In the genomic region with DNA sequence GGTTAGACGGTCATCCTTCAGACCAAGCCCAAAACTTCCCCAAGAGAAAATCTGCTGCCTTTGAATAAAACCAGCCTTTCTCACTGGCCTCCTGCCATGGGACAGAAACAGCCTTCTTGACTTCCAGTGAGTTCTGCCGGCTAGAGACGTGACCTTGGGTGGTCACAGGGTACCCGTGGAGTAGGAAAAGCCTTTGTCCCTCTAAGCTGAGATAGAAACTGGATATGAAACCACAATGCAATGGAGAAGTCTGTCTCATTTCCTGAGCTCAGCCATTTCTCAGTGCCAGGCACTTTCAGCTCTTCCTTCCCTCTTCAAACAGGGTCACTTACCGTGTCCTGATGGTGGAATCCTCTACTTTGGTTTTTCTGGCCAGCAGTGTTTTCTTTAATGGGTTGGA, we compare ENCODE assay signal across 2 cellular contexts.
TF ChIP-seq lines count a peak whose summit lies in the region.

No MANE protein-coding gene starts in this region.

TF ChIP-seq in SK-N-SH, 30 proteins besides CTCF, POLR2A, EP300 and RAD21 (continued from another document):
- TF ChIP-seq, protein P1, sequence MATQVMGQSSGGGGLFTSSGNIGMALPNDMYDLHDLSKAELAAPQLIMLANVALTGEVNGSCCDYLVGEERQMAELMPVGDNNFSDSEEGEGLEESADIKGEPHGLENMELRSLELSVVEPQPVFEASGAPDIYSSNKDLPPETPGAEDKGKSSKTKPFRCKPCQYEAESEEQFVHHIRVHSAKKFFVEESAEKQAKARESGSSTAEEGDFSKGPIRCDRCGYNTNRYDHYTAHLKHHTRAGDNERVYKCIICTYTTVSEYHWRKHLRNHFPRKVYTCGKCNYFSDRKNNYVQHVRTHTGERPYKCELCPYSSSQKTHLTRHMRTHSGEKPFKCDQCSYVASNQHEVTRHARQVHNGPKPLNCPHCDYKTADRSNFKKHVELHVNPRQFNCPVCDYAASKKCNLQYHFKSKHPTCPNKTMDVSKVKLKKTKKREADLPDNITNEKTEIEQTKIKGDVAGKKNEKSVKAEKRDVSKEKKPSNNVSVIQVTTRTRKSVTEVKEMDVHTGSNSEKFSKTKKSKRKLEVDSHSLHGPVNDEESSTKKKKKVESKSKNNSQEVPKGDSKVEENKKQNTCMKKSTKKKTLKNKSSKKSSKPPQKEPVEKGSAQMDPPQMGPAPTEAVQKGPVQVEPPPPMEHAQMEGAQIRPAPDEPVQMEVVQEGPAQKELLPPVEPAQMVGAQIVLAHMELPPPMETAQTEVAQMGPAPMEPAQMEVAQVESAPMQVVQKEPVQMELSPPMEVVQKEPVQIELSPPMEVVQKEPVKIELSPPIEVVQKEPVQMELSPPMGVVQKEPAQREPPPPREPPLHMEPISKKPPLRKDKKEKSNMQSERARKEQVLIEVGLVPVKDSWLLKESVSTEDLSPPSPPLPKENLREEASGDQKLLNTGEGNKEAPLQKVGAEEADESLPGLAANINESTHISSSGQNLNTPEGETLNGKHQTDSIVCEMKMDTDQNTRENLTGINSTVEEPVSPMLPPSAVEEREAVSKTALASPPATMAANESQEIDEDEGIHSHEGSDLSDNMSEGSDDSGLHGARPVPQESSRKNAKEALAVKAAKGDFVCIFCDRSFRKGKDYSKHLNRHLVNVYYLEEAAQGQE (IDR thresholded peaks at IDR 0.05; ENCODE audit: low read depth, low read length): no peak
- TF ChIP-seq POLR2AphosphoS5 (IDR thresholded peaks at IDR 0.05; ENCODE audit: low read depth, low read length) (no peak), MXI1 (IDR thresholded peaks at IDR 0.05; ENCODE audit: low read depth, low read length) (no peak), JUND (IDR thresholded peaks at IDR 0.05) (no peak), TCF12 (IDR thresholded peaks at IDR 0.05) (no peak), RFX5 (IDR thresholded peaks at IDR 0.05; ENCODE audit: low read length) (no peak), YY1 (IDR thresholded peaks at IDR 0.05; ENCODE audit: low read depth) (no peak), GATA2 (CRISPR knock-in tag; IDR thresholded peaks at IDR 0.05) (no peak)
- TF ChIP-seq, protein P2, sequence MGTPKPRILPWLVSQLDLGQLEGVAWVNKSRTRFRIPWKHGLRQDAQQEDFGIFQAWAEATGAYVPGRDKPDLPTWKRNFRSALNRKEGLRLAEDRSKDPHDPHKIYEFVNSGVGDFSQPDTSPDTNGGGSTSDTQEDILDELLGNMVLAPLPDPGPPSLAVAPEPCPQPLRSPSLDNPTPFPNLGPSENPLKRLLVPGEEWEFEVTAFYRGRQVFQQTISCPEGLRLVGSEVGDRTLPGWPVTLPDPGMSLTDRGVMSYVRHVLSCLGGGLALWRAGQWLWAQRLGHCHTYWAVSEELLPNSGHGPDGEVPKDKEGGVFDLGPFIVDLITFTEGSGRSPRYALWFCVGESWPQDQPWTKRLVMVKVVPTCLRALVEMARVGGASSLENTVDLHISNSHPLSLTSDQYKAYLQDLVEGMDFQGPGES (IDR thresholded peaks at IDR 0.05; ENCODE audit: low read depth, low read length): no peak
- TF ChIP-seq, protein P3, sequence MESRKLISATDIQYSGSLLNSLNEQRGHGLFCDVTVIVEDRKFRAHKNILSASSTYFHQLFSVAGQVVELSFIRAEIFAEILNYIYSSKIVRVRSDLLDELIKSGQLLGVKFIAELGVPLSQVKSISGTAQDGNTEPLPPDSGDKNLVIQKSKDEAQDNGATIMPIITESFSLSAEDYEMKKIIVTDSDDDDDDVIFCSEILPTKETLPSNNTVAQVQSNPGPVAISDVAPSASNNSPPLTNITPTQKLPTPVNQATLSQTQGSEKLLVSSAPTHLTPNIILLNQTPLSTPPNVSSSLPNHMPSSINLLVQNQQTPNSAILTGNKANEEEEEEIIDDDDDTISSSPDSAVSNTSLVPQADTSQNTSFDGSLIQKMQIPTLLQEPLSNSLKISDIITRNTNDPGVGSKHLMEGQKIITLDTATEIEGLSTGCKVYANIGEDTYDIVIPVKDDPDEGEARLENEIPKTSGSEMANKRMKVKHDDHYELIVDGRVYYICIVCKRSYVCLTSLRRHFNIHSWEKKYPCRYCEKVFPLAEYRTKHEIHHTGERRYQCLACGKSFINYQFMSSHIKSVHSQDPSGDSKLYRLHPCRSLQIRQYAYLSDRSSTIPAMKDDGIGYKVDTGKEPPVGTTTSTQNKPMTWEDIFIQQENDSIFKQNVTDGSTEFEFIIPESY (IDR thresholded peaks at IDR 0.05; ENCODE audit: borderline replicate concordance, low read depth): no peak

TF ChIP-seq in SK-N-SH treated with all-trans-retinoic acid at 6 μM for 48 hours, 23 proteins besides CTCF, POLR2A, EP300 and RAD21 (continued from another document):
- TF ChIP-seq, protein P4, sequence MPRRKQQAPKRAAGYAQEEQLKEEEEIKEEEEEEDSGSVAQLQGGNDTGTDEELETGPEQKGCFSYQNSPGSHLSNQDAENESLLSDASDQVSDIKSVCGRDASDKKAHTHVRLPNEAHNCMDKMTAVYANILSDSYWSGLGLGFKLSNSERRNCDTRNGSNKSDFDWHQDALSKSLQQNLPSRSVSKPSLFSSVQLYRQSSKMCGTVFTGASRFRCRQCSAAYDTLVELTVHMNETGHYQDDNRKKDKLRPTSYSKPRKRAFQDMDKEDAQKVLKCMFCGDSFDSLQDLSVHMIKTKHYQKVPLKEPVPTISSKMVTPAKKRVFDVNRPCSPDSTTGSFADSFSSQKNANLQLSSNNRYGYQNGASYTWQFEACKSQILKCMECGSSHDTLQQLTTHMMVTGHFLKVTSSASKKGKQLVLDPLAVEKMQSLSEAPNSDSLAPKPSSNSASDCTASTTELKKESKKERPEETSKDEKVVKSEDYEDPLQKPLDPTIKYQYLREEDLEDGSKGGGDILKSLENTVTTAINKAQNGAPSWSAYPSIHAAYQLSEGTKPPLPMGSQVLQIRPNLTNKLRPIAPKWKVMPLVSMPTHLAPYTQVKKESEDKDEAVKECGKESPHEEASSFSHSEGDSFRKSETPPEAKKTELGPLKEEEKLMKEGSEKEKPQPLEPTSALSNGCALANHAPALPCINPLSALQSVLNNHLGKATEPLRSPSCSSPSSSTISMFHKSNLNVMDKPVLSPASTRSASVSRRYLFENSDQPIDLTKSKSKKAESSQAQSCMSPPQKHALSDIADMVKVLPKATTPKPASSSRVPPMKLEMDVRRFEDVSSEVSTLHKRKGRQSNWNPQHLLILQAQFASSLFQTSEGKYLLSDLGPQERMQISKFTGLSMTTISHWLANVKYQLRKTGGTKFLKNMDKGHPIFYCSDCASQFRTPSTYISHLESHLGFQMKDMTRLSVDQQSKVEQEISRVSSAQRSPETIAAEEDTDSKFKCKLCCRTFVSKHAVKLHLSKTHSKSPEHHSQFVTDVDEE (CRISPR knock-in tag; IDR thresholded peaks at IDR 0.05): no peak
- TF ChIP-seq TCF4 (CRISPR knock-in tag; IDR thresholded peaks at IDR 0.05; ENCODE audit: borderline replicate concordance) (no peak), RARB (CRISPR knock-in tag; IDR thresholded peaks at IDR 0.05) (no peak), SNAI2 (CRISPR knock-in tag; IDR thresholded peaks at IDR 0.05) (no peak), ZNF565 (CRISPR knock-in tag; conservative IDR thresholded peaks at IDR 0.05; ENCODE audit: low read depth) (no peak), ZFP3 (CRISPR knock-in tag; IDR thresholded peaks at IDR 0.05) (no peak), TOX (CRISPR knock-in tag; IDR thresholded peaks at IDR 0.05; ENCODE audit: borderline replicate concordance) (no peak), ZFP30 (CRISPR knock-in tag; IDR thresholded peaks at IDR 0.05) (no peak), BACH2 (CRISPR knock-in tag; IDR thresholded peaks at IDR 0.05; ENCODE audit: borderline replicate concordance) (no peak)
- TF ChIP-seq, protein P5, sequence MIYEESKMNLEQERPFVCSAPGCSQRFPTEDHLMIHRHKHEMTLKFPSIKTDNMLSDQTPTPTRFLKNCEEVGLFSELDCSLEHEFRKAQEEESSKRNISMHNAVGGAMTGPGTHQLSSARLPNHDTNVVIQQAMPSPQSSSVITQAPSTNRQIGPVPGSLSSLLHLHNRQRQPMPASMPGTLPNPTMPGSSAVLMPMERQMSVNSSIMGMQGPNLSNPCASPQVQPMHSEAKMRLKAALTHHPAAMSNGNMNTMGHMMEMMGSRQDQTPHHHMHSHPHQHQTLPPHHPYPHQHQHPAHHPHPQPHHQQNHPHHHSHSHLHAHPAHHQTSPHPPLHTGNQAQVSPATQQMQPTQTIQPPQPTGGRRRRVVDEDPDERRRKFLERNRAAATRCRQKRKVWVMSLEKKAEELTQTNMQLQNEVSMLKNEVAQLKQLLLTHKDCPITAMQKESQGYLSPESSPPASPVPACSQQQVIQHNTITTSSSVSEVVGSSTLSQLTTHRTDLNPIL (CRISPR knock-in tag; IDR thresholded peaks at IDR 0.05; ENCODE audit: low read depth): no peak
- TF ChIP-seq, protein P6, sequence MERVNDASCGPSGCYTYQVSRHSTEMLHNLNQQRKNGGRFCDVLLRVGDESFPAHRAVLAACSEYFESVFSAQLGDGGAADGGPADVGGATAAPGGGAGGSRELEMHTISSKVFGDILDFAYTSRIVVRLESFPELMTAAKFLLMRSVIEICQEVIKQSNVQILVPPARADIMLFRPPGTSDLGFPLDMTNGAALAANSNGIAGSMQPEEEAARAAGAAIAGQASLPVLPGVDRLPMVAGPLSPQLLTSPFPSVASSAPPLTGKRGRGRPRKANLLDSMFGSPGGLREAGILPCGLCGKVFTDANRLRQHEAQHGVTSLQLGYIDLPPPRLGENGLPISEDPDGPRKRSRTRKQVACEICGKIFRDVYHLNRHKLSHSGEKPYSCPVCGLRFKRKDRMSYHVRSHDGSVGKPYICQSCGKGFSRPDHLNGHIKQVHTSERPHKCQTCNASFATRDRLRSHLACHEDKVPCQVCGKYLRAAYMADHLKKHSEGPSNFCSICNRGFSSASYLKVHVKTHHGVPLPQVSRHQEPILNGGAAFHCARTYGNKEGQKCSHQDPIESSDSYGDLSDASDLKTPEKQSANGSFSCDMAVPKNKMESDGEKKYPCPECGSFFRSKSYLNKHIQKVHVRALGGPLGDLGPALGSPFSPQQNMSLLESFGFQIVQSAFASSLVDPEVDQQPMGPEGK (CRISPR knock-in tag; IDR thresholded peaks at IDR 0.05; ENCODE audit: borderline replicate concordance): no peak
- TF ChIP-seq, protein P7, sequence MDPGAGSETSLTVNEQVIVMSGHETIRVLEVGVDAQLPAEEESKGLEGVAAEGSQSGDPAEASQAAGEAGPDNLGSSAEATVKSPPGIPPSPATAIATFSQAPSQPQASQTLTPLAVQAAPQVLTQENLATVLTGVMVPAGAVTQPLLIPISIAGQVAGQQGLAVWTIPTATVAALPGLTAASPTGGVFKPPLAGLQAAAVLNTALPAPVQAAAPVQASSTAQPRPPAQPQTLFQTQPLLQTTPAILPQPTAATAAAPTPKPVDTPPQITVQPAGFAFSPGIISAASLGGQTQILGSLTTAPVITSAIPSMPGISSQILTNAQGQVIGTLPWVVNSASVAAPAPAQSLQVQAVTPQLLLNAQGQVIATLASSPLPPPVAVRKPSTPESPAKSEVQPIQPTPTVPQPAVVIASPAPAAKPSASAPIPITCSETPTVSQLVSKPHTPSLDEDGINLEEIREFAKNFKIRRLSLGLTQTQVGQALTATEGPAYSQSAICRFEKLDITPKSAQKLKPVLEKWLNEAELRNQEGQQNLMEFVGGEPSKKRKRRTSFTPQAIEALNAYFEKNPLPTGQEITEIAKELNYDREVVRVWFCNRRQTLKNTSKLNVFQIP (CRISPR knock-in tag; IDR thresholded peaks at IDR 0.05; ENCODE audit: borderline replicate concordance, low read depth): no peak
